18 cellular contexts compared by ENCODE assay signal in genomic region chr22:50217543-50218152, GRCh38.
"Had no signal": no experiment of that assay in that cellular context is flagged by ENCODE, and none has a peak within 500 bp of the region (broad histone marks: within the 10 kb centered on the region; RNA-seq: fewer than 3 reads in every experiment).

No MANE protein-coding gene starts in this region.

- H3K9me3 ChIP-seq: mucosa of descending colon, psoas muscle, sigmoid colon, suprapubic skin, upper lobe of left lung had no signal

- ATAC-seq: effector memory CD8-positive, alpha-beta T cell had no signal

- H3K4me3 ChIP-seq: mucosa of descending colon, psoas muscle, sigmoid colon, suprapubic skin, upper lobe of left lung had no signal

- H3K4me3 Mint-ChIP-seq: activated naive CD4-positive, alpha-beta T cell treated with anti-CD3 and anti-CD28 coated beads, Interleukin-2, amount 10 ng/mL, durations not matched to agents 7 days and 5 days; brain; effector memory CD8-positive, alpha-beta T cell; natural killer cell had no signal

- H3K27me3 ChIP-seq: sigmoid colon, suprapubic skin, upper lobe of left lung had no signal

- H3K9me3 Mint-ChIP-seq: activated naive CD4-positive, alpha-beta T cell treated with anti-CD3 and anti-CD28 coated beads, Interleukin-2, amount 10 ng/mL, durations not matched to agents 7 days and 5 days; activated T-helper 2 cell treated with anti-CD3 and anti-CD28 coated beads, Interferon-gamma antibody, Interleukin-2, Interleukin-4, amounts not matched to agents 10 μg/mL and 5 μg/mL and 100 μg/mL, durations not matched to agents 14 hours and 24 hours and 36 hours; brain; effector memory CD8-positive, alpha-beta T cell; natural killer cell had no signal

- H3K36me3 Mint-ChIP-seq: natural killer cell had no signal

- H3K27ac Mint-ChIP-seq: activated naive CD4-positive, alpha-beta T cell treated with anti-CD3 and anti-CD28 coated beads, Interleukin-2, amount 10 ng/mL, durations not matched to agents 7 days and 5 days; activated T-helper 2 cell treated with anti-CD3 and anti-CD28 coated beads, Interferon-gamma antibody, Interleukin-2, Interleukin-4, amounts not matched to agents 10 μg/mL and 5 μg/mL and 100 μg/mL, durations not matched to agents 14 hours and 24 hours and 36 hours; natural killer cell had no signal

- H3K27me3 Mint-ChIP-seq: activated naive CD4-positive, alpha-beta T cell treated with anti-CD3 and anti-CD28 coated beads, Interleukin-2, amount 10 ng/mL, durations not matched to agents 7 days and 5 days; brain; effector memory CD8-positive, alpha-beta T cell had no signal

- DNase-seq: activated CD4-positive, alpha-beta T cell treated with anti-CD3 and anti-CD28 coated beads for 4 hours; activated naive CD4-positive, alpha-beta T cell treated with anti-CD3 and anti-CD28 coated beads, Interleukin-2, amount 10 ng/mL, durations not matched to agents 7 days and 5 days; effector memory CD8-positive, alpha-beta T cell; hypothalamus; kidney glomerular epithelial cell; mammary epithelial cell; mucosa of descending colon; natural killer cell; stimulated activated CD4-positive, alpha-beta T cell treated with anti-CD3 and anti-CD28 coated beads, Interleukin-2, amount 100 ng/mL, for 24 hours; stimulated activated naive CD4-positive, alpha-beta T cell treated with Interleukin-2 at 50 U/mL for 16 hours; T1000 had no signal

- H3K4me1 ChIP-seq: psoas muscle had no signal

- H3K4me1 Mint-ChIP-seq: activated naive CD4-positive, alpha-beta T cell treated with anti-CD3 and anti-CD28 coated beads, Interleukin-2, amount 10 ng/mL, durations not matched to agents 7 days and 5 days had no signal

- H3K27ac ChIP-seq: psoas muscle, sigmoid colon, suprapubic skin, upper lobe of left lung, VCaP had no signal
